15 cellular contexts compared by ENCODE assay signal in the genomic region with DNA sequence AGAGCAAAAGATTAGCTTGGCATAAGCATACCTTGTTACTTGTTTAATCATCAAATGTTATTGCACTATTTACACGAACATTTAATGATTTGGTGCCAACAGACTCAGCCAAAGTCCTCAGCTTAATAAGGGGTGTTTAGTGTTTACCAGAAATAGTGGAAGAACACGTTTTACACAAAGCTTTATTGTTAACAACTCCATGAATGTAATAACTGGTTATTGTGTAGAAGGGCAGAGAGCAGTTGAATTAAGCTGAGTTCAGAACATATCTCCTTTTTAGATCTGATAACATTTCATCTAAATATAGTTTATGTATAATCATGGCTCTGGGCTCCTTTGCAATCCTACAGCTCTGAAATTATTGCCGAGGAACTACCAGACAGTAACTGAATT.
DNase-seq lines count a peak whose midpoint lies in the region; TF ChIP-seq lines count a peak whose summit lies in the region.
"Had no signal": no experiment of that assay in that cellular context is flagged by ENCODE, and none has a peak within 500 bp of the region (broad histone marks: within the 10 kb centered on the region; RNA-seq: fewer than 3 reads in every experiment).

No MANE protein-coding gene starts in this region.

- TF ChIP-seq CTCF in 22Rv1 (IDR thresholded peaks at IDR 0.05): no peak
- no peak for TF ChIP-seq CTCF in Loucy (conservative IDR thresholded peaks at IDR 0.05; ENCODE audit: low read length)

- H3K18ac ChIP-seq in trophoblast cell (ENCODE audit: low read length): no peak overlapping the region

- no peak overlapping the region for H3K14ac ChIP-seq in trophoblast cell (ENCODE audit: low read length)

- H2AK5ac ChIP-seq in trophoblast cell (ENCODE audit: low read length): no peak overlapping the region

- H3K79me1 ChIP-seq in trophoblast cell (ENCODE audit: low read length): no peaks in the 10 kb centered on the region

- DNase-seq in SK-MEL-5 (ENCODE audit: low read depth, low spot score): peak; percentile 56
- DNase-seq in left kidney (ENCODE audit: low read depth, low spot score): peak; percentile 30
- DNase-seq in Karpas-422: no peak
- no peak for DNase-seq in NCI-H187 treated with DMSO at 0.1 percent for 48 hours (lab: John Stamatoyannopoulos, UW)
- no peak for DNase-seq in trophoblast cell
- DNase-seq in occipital lobe (lab: John Stamatoyannopoulos, UW): no peak
- DNase-seq: activated CD8-positive, alpha-beta memory T cell treated with anti-CD3 and anti-CD28 coated beads, Interleukin-2, amount 10 ng/mL, durations not matched to agents 7 days and 5 days; activated naive CD4-positive, alpha-beta T cell treated with anti-CD3 and anti-CD28 coated beads for 36 hours; CD8-positive, alpha-beta memory T cell; effector CD4-positive, alpha-beta T cell; GDM1; NCI-H446 treated with DMSO at 0.1 percent for 48 hours; RPMI8226 had no signal

- no peak overlapping the region for H3K4ac ChIP-seq in trophoblast cell (ENCODE audit: low read depth, low read length)

- H4K8ac ChIP-seq in trophoblast cell (ENCODE audit: low read depth, low read length): no peak overlapping the region

- no peak overlapping the region for H2BK12ac ChIP-seq in trophoblast cell (ENCODE audit: low read length)

- no peaks in the 10 kb centered on the region for H4K20me1 ChIP-seq in Loucy (ENCODE audit: insufficient read depth, low read length, poor library complexity, severe bottlenecking)
- no peaks in the 10 kb centered on the region for H4K20me1 ChIP-seq in Karpas-422 (ENCODE audit: insufficient read depth, low read depth, low read length)

- H3K4me1 ChIP-seq in Loucy (ENCODE audit: insufficient read depth, low read length, poor library complexity, severe bottlenecking): peaks cover 91% of the 10 kb centered on the region
- no peaks in the 10 kb centered on the region for H3K4me1 ChIP-seq in Karpas-422 (ENCODE audit: low read length)
- peaks cover 0 to 2% of the 10 kb centered on the region in 2 experiments for H3K4me1 ChIP-seq in trophoblast cell (ENCODE audit: control insufficient read depth in 1 of 2, insufficient read depth in 2 of 2, low read length in 2 of 2)

- H3K27me3 ChIP-seq in Loucy (ENCODE audit: insufficient read depth, low read length, poor library complexity, severe bottlenecking) (no peaks in the 10 kb centered on the region), Karpas-422 (ENCODE audit: low read length) (no peaks in the 10 kb centered on the region), trophoblast cell (ENCODE audit: insufficient read depth, low read length) (no peaks in the 10 kb centered on the region)

- no peak overlapping the region for H3K23ac ChIP-seq in trophoblast cell (ENCODE audit: low read length)

- peak overlapping the region; percentile 12 for H3K4me2 ChIP-seq in Loucy (ENCODE audit: low read depth, low read length, poor library complexity, severe bottlenecking)
- no peak overlapping the region for H3K4me2 ChIP-seq in Karpas-422 (ENCODE audit: low read depth, low read length, poor library complexity, severe bottlenecking)
- no peak overlapping the region for H3K4me2 ChIP-seq in trophoblast cell (ENCODE audit: low read length)

- peaks cover 28% of the 10 kb centered on the region for H3F3A ChIP-seq in Loucy (ENCODE audit: low read depth)

- H3K27ac ChIP-seq in 22Rv1 (peak overlapping the region; percentile 83), Karpas-422 (ENCODE audit: low read length) (no peak overlapping the region), trophoblast cell (ENCODE audit: low read depth, low read length) (no peak overlapping the region)

- H3K79me2 ChIP-seq in Loucy (ENCODE audit: insufficient read depth, low read length) (no peaks in the 10 kb centered on the region), Karpas-422 (ENCODE audit: low read length) (no peaks in the 10 kb centered on the region), trophoblast cell (ENCODE audit: control insufficient read depth, insufficient read depth, low read length, poor library complexity) (no peaks in the 10 kb centered on the region)

- no peak overlapping the region for H3K4me3 ChIP-seq in Loucy (ENCODE audit: low read length, poor library complexity, severe bottlenecking)
- no peak overlapping the region for H3K4me3 ChIP-seq in Karpas-422 (ENCODE audit: low read length)
- H3K4me3 ChIP-seq in trophoblast cell (ENCODE audit: low read depth, low read length): no peak overlapping the region

- H2AFZ ChIP-seq in Loucy (ENCODE audit: low read length) (no peak overlapping the region), Karpas-422 (ENCODE audit: low read length) (no peak overlapping the region), trophoblast cell (ENCODE audit: insufficient read depth, low read length, poor library complexity) (no peak overlapping the region)

- no peak overlapping the region for H4K91ac ChIP-seq in trophoblast cell (ENCODE audit: low read depth, low read length)

- H3K9ac ChIP-seq in Loucy (ENCODE audit: low read depth, low read length, poor library complexity, severe bottlenecking) (peak overlapping the region; percentile 49), Karpas-422 (ENCODE audit: low read length) (no peak overlapping the region), trophoblast cell (ENCODE audit: low read length) (no peak overlapping the region)

- in situ Hi-C loops in SK-MEL-5 (cut with HindIII; ENCODE audit: low pct_unique_long_range_greater_than_20kb, low sequenced_read_pairs): no loop called here

- H4K12ac ChIP-seq in trophoblast cell (ENCODE audit: low read depth, low read length): no peak overlapping the region

- H3K9me3 ChIP-seq in Loucy (ENCODE audit: insufficient read depth, low read depth, low read length) (no peaks in the 10 kb centered on the region), Karpas-422 (ENCODE audit: low read length) (no peaks in the 10 kb centered on the region), trophoblast cell (ENCODE audit: insufficient read depth, low read depth, low read length) (no peaks in the 10 kb centered on the region)

- no peak overlapping the region for H2BK5ac ChIP-seq in trophoblast cell (ENCODE audit: low read depth, low read length, poor library complexity)

- no CpG with 5 or more reads among the region's 3 CpGs for WGBS in trophoblast cell (ENCODE audit: extremely low coverage, insufficient coverage, insufficient read length)

- H3K9me2 ChIP-seq in Loucy (replicated peaks; ENCODE audit: low read depth, low read length) (no peaks in the 10 kb centered on the region), Karpas-422 (replicated peaks; ENCODE audit: insufficient read depth, low read length) (no peaks in the 10 kb centered on the region)

- H2BK120ac ChIP-seq in trophoblast cell (ENCODE audit: insufficient read depth, low read length, poor library complexity): no peak overlapping the region

- H3K36me3 ChIP-seq in Loucy (ENCODE audit: insufficient read depth, low read length) (no peaks in the 10 kb centered on the region), Karpas-422 (ENCODE audit: insufficient read depth, low read length) (no peaks in the 10 kb centered on the region), trophoblast cell (ENCODE audit: control insufficient read depth in 1 of 2, insufficient read depth in 2 of 2, low read length in 2 of 2) (no peaks in the 10 kb centered on the region)

Comparison
In these comparisons a context has a peak if more than half of its experiments do, and no peak if none do; other contexts are left out.
1. DNase-seq: peak in SK-MEL-5 (single experiment) and left kidney (single experiment); none in Karpas-422 (single experiment), NCI-H187 treated with DMSO at 0.1 percent for 48 hours (single experiment), trophoblast cell (0 of 2) and occipital lobe (single experiment).